Comparison of ENCODE assay signal across 8 cellular contexts in the genomic region with DNA sequence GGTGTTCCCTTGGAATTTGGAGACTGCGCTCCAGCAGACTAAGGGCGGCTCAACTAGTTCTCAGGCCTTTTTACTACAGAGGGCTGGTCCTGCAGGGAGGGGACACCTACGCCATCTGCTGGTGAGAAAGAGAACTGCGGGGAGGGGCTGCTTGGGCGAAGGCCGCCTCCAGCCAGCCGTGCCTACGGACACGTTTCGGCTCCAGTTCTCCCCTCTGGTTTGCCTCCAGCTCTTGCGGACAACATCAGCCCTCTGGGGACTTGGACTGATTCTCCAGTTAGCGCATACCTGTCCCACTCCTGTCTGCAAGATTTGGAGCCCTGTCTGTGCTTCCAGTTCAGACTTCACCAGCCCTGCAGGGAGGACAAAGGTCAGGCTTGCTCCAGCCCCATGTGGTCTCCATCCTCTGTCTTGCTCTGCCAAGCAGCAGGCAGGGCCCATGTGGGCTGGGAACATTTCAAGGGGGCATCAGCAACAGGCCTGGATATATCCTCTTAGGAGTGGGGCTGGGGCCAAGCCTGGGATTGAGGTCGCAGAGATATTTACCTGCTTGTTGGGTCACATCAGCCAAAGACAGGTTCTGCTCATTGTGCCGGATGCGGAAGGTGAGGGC. TPM values are rescaled to one million over a fixed set of nuclear protein-coding genes. Genes with fewer than 3 reads are reported as not detected.
DNase-seq lines count a peak whose midpoint lies in the region; ATAC-seq, FAIRE-seq and TF ChIP-seq lines count a peak whose summit lies in the region.

No MANE protein-coding gene starts in this region.

- BruUV-seq in GM12878 (replicated peaks; lab: Mats Ljungman, UMichigan), result no TSS peak

- H3K4me3 ChIP-seq in GM12878 (no peak overlapping the region), iPS-20b (ENCODE audit: low read length) (no peak overlapping the region)

- TF ChIP-seq POLR2A in GM12878 (IDR thresholded peaks at IDR 0.05; ENCODE audit: low read depth, low read length), result no peak

- peak; percentile 76 for TF ChIP-seq RAD21 in GM12878 (IDR thresholded peaks at IDR 0.05; ENCODE audit: insufficient read depth, low read depth, low read length)

- H3K9me3 ChIP-seq in GM12878 (replicated peaks; ENCODE audit: control insufficient read depth, insufficient read depth, low read length), result no peaks in the 10 kb centered on the region
- no peaks in the 10 kb centered on the region for H3K9me3 ChIP-seq in iPS-20b (ENCODE audit: insufficient read depth, low read depth, low read length)

- no peak overlapping the region for H3K27ac ChIP-seq in GM12878 (ENCODE audit: control insufficient read depth, insufficient read depth)
- no peak overlapping the region for H3K27ac ChIP-seq in iPS-20b (ENCODE audit: low read length)

- H3K27me3 ChIP-seq in GM12878 (replicated peaks in 1 of 2; ENCODE audit: control insufficient read depth in 2 of 2, insufficient read depth in 2 of 2, low read length in 1 of 2) (peaks cover 2 to 5% of the 10 kb centered on the region in 2 experiments; a peak in 1 of 4 replicates), iPS-20b (ENCODE audit: insufficient read depth, low read length) (peaks cover 48% of the 10 kb centered on the region)

- in situ Hi-C loops in GM12878 (cut with MboI), result loop anchor here (5.0 kb wide), 2 partner anchors 142 to 242 kb away; no protein-coding TSS in a partner anchor

- TF ChIP-seq CTCF in GM12878 (IDR thresholded peaks at IDR 0.05 in 2 of 3, conservative IDR thresholded peaks at IDR 0.05 in 1 of 3; ENCODE audit: control insufficient read depth in 2 of 3, extremely low read depth in 1 of 3, insufficient read depth in 1 of 3, low read depth in 3 of 3, low read length in 3 of 3), result peak; percentile 98 to 99 (median 99); a peak in 5 of 6 replicates

- SMC1A ChIA-PET in GM12878 (lab: Charles Lee; ENCODE audit: uncharacterized antibody, unreplicated experiment), result interaction anchor here (1.0 to 5.8 kb wide), 5 partner anchors 36 to 145 kb away, joined by 3 to 36 read pairs (median 5); a partner anchor contains a TSS

- H3K36me3 ChIP-seq in GM12878 (ENCODE audit: control insufficient read depth in 2 of 2, insufficient read depth in 2 of 2, low read length in 1 of 2) (no peaks in the 10 kb centered on the region), iPS-20b (ENCODE audit: insufficient read depth, low read depth, low read length) (no peaks in the 10 kb centered on the region)

- peak; percentile 51 for DNase-seq in GDM1 (lab: John Stamatoyannopoulos, UW)
- peak; percentile 8 for DNase-seq in NCI-H2081 treated with DMSO at 0.1 percent for 48 hours (lab: John Stamatoyannopoulos, UW)
- peak; percentile 32 for DNase-seq in GM12878 (ENCODE audit: low read depth, low spot score)
- DNase-seq in stimulated activated CD4-positive, alpha-beta T cell treated with anti-CD3 and anti-CD28 coated beads, Interleukin-12 subunit alpha, Interleukin-12 subunit beta, amount 100 ng/mL, for 4 hours, result peak; percentile 87

- H3K4me1 ChIP-seq in GM12878 (ENCODE audit: control insufficient read depth, insufficient read depth, low read length), result peaks cover 8% of the 10 kb centered on the region
- no peaks in the 10 kb centered on the region for H3K4me1 ChIP-seq in iPS-20b (ENCODE audit: insufficient read depth, low read length)

- no peaks in the 10 kb centered on the region for H4K20me1 ChIP-seq in GM12878 (ENCODE audit: control insufficient read depth, insufficient read depth)

- peak; percentile 51 for ATAC-seq in HG02610 (IDR thresholded peaks at IDR 0.05; ENCODE audit: unreplicated experiment)
- ATAC-seq in GM12878, result peak; percentile 78
- ATAC-seq in HG02840 (IDR thresholded peaks at IDR 0.05; ENCODE audit: low FRiP score, unreplicated experiment), result no peak

- H3K79me2 ChIP-seq in GM12878 (ENCODE audit: control insufficient read depth, insufficient read depth, low read length), result no peaks in the 10 kb centered on the region

- POLR2A ChIA-PET in GM12878 (lab: Charles Lee), result interaction anchor here (0.6 to 2.1 kb wide), 3 partner anchors 118 to 139 kb away, joined by 3 to 8 read pairs (median 5); no protein-coding TSS in a partner anchor

- RAD21 ChIA-PET in GM12878 (lab: Charles Lee; ENCODE audit: unreplicated experiment), result interaction anchor here (0.8 to 3.9 kb wide), 9 partner anchors 20 to 145 kb away, joined by 3 to 22 read pairs (median 4); a partner anchor contains a TSS

- peak overlapping the region; percentile 90 for H2AFZ ChIP-seq in GM12878 (ENCODE audit: control insufficient read depth, low read depth, low read length)

- 11% methylated on average over 15 of the region's 15 CpGs for WGBS in GM12878 (ENCODE audit: insufficient coverage, insufficient replicate concordance, low lambda C conversion rate, missing lambda C conversion rate)

- FAIRE-seq in TTC549 (lab: Jason Lieb, UNC), result peak; percentile 31
- FAIRE-seq in GM12878 (lab: Jason Lieb, UNC), result peak; percentile 93

- no peak overlapping the region for H3K9ac ChIP-seq in GM12878 (ENCODE audit: control insufficient read depth, insufficient read depth, low read length)
- H3K9ac ChIP-seq in iPS-20b (ENCODE audit: low read depth, low read length), result peak overlapping the region; percentile 23; the same call in 1 of the 2 replicates

- H3K4me2 ChIP-seq in GM12878 (ENCODE audit: control insufficient read depth, insufficient read depth), result peak overlapping the region; percentile 46

- intact Hi-C loops in GM12878 (cut with micrococcal nuclease; ENCODE audit: unreplicated experiment), result loop anchor here (1.0 to 5.0 kb wide), 3 partner anchors 122 to 242 kb away; a partner anchor contains a TSS

- TF ChIP-seq EP300 in GM12878 (IDR thresholded peaks at IDR 0.05; ENCODE audit: borderline replicate concordance in 1 of 2, control insufficient read depth in 1 of 2, low read depth in 2 of 2, low read length in 2 of 2), result no peak

- CTCF ChIA-PET in GM12878 (lab: Yijun Ruan, JAX), result interaction anchor here (0.7 to 10.9 kb wide), 20 partner anchors 17 to 302 kb away, joined by 3 to 208 read pairs (median 4); a partner anchor contains a TSS

RNA-seq across cellular contexts. Expression of a gene that starts 10.3 kb away (rescaled TPM):
- not detected in 2 replicates for total RNA-seq in GM12878 (2013; cell fraction: nucleolus; rRNA removed)
- total RNA-seq in GM12878 (2014; rRNA removed) (not detected in 2 replicates), GM12878 (2014; rRNA removed; fragmentation: Illumina TruSeq; extraction: Trizol) (not detected in 2 replicates), GM12878 (2021) (not detected in 2 replicates)
- polyA plus RNA-seq in GM12878 (2011; ENCODE audit: low read depth), result not detected
- polyA plus RNA-seq in GM12878 (2011; rRNA removed) (0.35 and 0.69 TPM in 2 replicates), GM12878 (2014; fragmentation: Illumina TruSeq; extraction: Trizol) (not detected in 2 replicates), GM12878 (2014; fragmentation: Nextera tagmentation; extraction: Ambion mirVana) (not detected), GM12878 (2014; rRNA removed) (0.28 TPM in 1 of 2 replicates, not detected in the other), GM12878 (2016; fragmentation: Nextera tagmentation; extraction: Ambion mirVana) (not detected)
- 0.17 and 0.34 TPM in 2 replicates for polyA plus RNA-seq in GM12878 (2011; cell fraction: cytosol; rRNA removed)
- 0.29 and 0.40 TPM in 2 replicates for polyA plus RNA-seq in GM12878 (2011; cell fraction: nucleus; rRNA removed)
- polyA plus RNA-seq in GM12878 (2012), result 0.23 and 0.83 TPM in 2 replicates
- polyA minus RNA-seq in GM12878 (2011; rRNA and poly(A)+ RNA removed), result 0.15 and 0.77 TPM in 2 replicates
- polyA minus RNA-seq in GM12878 (2011; cell fraction: cytosol; rRNA and poly(A)+ RNA removed), result not detected in 2 replicates
- polyA minus RNA-seq in GM12878 (2011; cell fraction: nucleus; rRNA and poly(A)+ RNA removed), result 0.24 TPM in 1 of 2 replicates, not detected in the other

RNA-seq across cellular contexts. Expression of a gene that starts 19.7 kb away (rescaled TPM):
- total RNA-seq in GM12878 (2013; cell fraction: nucleolus; rRNA removed), result 69.3 and 75.5 TPM in 2 replicates
- 13.4 and 14.6 TPM in 2 replicates for total RNA-seq in GM12878 (2014; rRNA removed)
- 9.0 and 11.7 TPM in 2 replicates for total RNA-seq in GM12878 (2014; rRNA removed; fragmentation: Illumina TruSeq; extraction: Trizol)
- total RNA-seq in GM12878 (2021), result 19.3 and 20.8 TPM in 2 replicates
- polyA plus RNA-seq in GM12878 (2011; ENCODE audit: low read depth), result 14.0 TPM
- polyA plus RNA-seq in GM12878 (2011; rRNA removed), result 27.4 and 36.5 TPM in 2 replicates
- 29.5 and 29.9 TPM in 2 replicates for polyA plus RNA-seq in GM12878 (2011; cell fraction: cytosol; rRNA removed)
- 96.0 and 138 TPM in 2 replicates for polyA plus RNA-seq in GM12878 (2011; cell fraction: nucleus; rRNA removed)
- 33.8 and 36.8 TPM in 2 replicates for polyA plus RNA-seq in GM12878 (2012)
- polyA plus RNA-seq in GM12878 (2014; fragmentation: Illumina TruSeq; extraction: Trizol), result 11.1 and 16.7 TPM in 2 replicates
- polyA plus RNA-seq in GM12878 (2014; fragmentation: Nextera tagmentation; extraction: Ambion mirVana), result under 1 TPM; 0.26 to 0.90 TPM
- 17.7 and 22.0 TPM in 2 replicates for polyA plus RNA-seq in GM12878 (2014; rRNA removed)
- polyA plus RNA-seq in GM12878 (2016; fragmentation: Nextera tagmentation; extraction: Ambion mirVana), result 1 to 10 TPM; 5.4 to 5.5 TPM
- 21.0 and 29.5 TPM in 2 replicates for polyA minus RNA-seq in GM12878 (2011; rRNA and poly(A)+ RNA removed)
- polyA minus RNA-seq in GM12878 (2011; cell fraction: cytosol; rRNA and poly(A)+ RNA removed), result 12.3 and 13.1 TPM in 2 replicates
- polyA minus RNA-seq in GM12878 (2011; cell fraction: nucleus; rRNA and poly(A)+ RNA removed), result 35.7 and 47.4 TPM in 2 replicates

RNA-seq across cellular contexts. Expression of a gene that starts 33.7 kb away (rescaled TPM):
- total RNA-seq in GM12878 (2013; cell fraction: nucleolus; rRNA removed), result not detected in 2 replicates
- total RNA-seq in GM12878 (2014; rRNA removed) (not detected in 2 replicates), GM12878 (2014; rRNA removed; fragmentation: Illumina TruSeq; extraction: Trizol) (not detected in 2 replicates), GM12878 (2021) (not detected in 2 replicates)
- polyA plus RNA-seq in GM12878 (2011; ENCODE audit: low read depth), result not detected
- polyA plus RNA-seq in GM12878 (2011; rRNA removed) (not detected in 2 replicates), GM12878 (2014; fragmentation: Illumina TruSeq; extraction: Trizol) (not detected in 2 replicates), GM12878 (2014; fragmentation: Nextera tagmentation; extraction: Ambion mirVana) (not detected), GM12878 (2014; rRNA removed) (not detected in 2 replicates), GM12878 (2016; fragmentation: Nextera tagmentation; extraction: Ambion mirVana) (not detected)
- polyA plus RNA-seq in GM12878 (2011; cell fraction: cytosol; rRNA removed), result not detected in 2 replicates
- polyA plus RNA-seq in GM12878 (2011; cell fraction: nucleus; rRNA removed), result not detected in 2 replicates
- polyA plus RNA-seq in GM12878 (2012), result not detected in 2 replicates
- not detected in 2 replicates for polyA minus RNA-seq in GM12878 (2011; rRNA and poly(A)+ RNA removed)
- polyA minus RNA-seq in GM12878 (2011; cell fraction: cytosol; rRNA and poly(A)+ RNA removed), result not detected in 2 replicates
- not detected in 2 replicates for polyA minus RNA-seq in GM12878 (2011; cell fraction: nucleus; rRNA and poly(A)+ RNA removed)

RNA-seq across cellular contexts. Expression of a gene that starts 45.1 kb away (rescaled TPM):
- 33.4 and 45.6 TPM in 2 replicates for total RNA-seq in GM12878 (2013; cell fraction: nucleolus; rRNA removed)
- total RNA-seq in GM12878 (2014; rRNA removed) (126 and 130 TPM in 2 replicates), GM12878 (2014; rRNA removed; fragmentation: Illumina TruSeq; extraction: Trizol) (81.9 and 89.4 TPM in 2 replicates), GM12878 (2021) (117 and 142 TPM in 2 replicates)
- polyA plus RNA-seq in GM12878 (2011; ENCODE audit: low read depth), result 64.8 TPM
- polyA plus RNA-seq in GM12878 (2011; rRNA removed) (85.4 and 270 TPM in 2 replicates), GM12878 (2014; fragmentation: Illumina TruSeq; extraction: Trizol) (308 and 325 TPM in 2 replicates), GM12878 (2014; fragmentation: Nextera tagmentation; extraction: Ambion mirVana) (10 to 100 TPM; 58.2 to 88.6 TPM), GM12878 (2014; rRNA removed) (118 and 122 TPM in 2 replicates), GM12878 (2016; fragmentation: Nextera tagmentation; extraction: Ambion mirVana) (100 to 1,000 TPM; 229 to 254 TPM)
- polyA plus RNA-seq in GM12878 (2011; cell fraction: cytosol; rRNA removed), result 383 and 456 TPM in 2 replicates
- 369 and 394 TPM in 2 replicates for polyA plus RNA-seq in GM12878 (2011; cell fraction: nucleus; rRNA removed)
- polyA plus RNA-seq in GM12878 (2012), result 102 and 109 TPM in 2 replicates
- polyA minus RNA-seq in GM12878 (2011; rRNA and poly(A)+ RNA removed), result 81.9 and 101 TPM in 2 replicates
- 32.6 and 48.3 TPM in 2 replicates for polyA minus RNA-seq in GM12878 (2011; cell fraction: cytosol; rRNA and poly(A)+ RNA removed)
- polyA minus RNA-seq in GM12878 (2011; cell fraction: nucleus; rRNA and poly(A)+ RNA removed), result 54.6 and 92.9 TPM in 2 replicates

RNA-seq across cellular contexts. Expression of a gene that starts 45.8 kb away (rescaled TPM):
- not detected in 2 replicates for total RNA-seq in GM12878 (2013; cell fraction: nucleolus; rRNA removed)
- not detected in 2 replicates for total RNA-seq in GM12878 (2014; rRNA removed)
- total RNA-seq in GM12878 (2014; rRNA removed; fragmentation: Illumina TruSeq; extraction: Trizol), result not detected in 2 replicates
- total RNA-seq in GM12878 (2021), result not detected in 2 replicates
- polyA plus RNA-seq in GM12878 (2011; ENCODE audit: low read depth), result not detected
- 0.07 TPM in 1 of 2 replicates, not detected in the other for polyA plus RNA-seq in GM12878 (2011; rRNA removed)
- 0.07 TPM in 1 of 2 replicates, not detected in the other for polyA plus RNA-seq in GM12878 (2011; cell fraction: cytosol; rRNA removed)
- not detected in 2 replicates for polyA plus RNA-seq in GM12878 (2011; cell fraction: nucleus; rRNA removed)
- 0.20 TPM in 1 of 2 replicates, not detected in the other for polyA plus RNA-seq in GM12878 (2012)
- polyA plus RNA-seq in GM12878 (2014; fragmentation: Illumina TruSeq; extraction: Trizol), result not detected in 2 replicates
- polyA plus RNA-seq in GM12878 (2014; fragmentation: Nextera tagmentation; extraction: Ambion mirVana), result not detected
- polyA plus RNA-seq in GM12878 (2014; rRNA removed), result not detected in 2 replicates
- not detected for polyA plus RNA-seq in GM12878 (2016; fragmentation: Nextera tagmentation; extraction: Ambion mirVana)
- polyA minus RNA-seq in GM12878 (2011; rRNA and poly(A)+ RNA removed), result 0.26 TPM in 1 of 2 replicates, not detected in the other
- polyA minus RNA-seq in GM12878 (2011; cell fraction: cytosol; rRNA and poly(A)+ RNA removed), result not detected in 2 replicates
- not detected in 2 replicates for polyA minus RNA-seq in GM12878 (2011; cell fraction: nucleus; rRNA and poly(A)+ RNA removed)

Comparison
In these comparisons a context has a peak if more than half of its experiments do, and no peak if none do; other contexts are left out.
1. DNase-seq: peak in every context shown above with its lines; median percentile 87 in stimulated activated CD4-positive, alpha-beta T cell treated with anti-CD3 and anti-CD28 coated beads, Interleukin-12 subunit alpha, Interleukin-12 subunit beta, amount 100 ng/mL, for 4 hours; 51 in GDM1; 32 in GM12878; 8 in NCI-H2081 treated with DMSO at 0.1 percent for 48 hours.